Comparison of ENCODE assay signal across 1 cellular context in the genomic region with DNA sequence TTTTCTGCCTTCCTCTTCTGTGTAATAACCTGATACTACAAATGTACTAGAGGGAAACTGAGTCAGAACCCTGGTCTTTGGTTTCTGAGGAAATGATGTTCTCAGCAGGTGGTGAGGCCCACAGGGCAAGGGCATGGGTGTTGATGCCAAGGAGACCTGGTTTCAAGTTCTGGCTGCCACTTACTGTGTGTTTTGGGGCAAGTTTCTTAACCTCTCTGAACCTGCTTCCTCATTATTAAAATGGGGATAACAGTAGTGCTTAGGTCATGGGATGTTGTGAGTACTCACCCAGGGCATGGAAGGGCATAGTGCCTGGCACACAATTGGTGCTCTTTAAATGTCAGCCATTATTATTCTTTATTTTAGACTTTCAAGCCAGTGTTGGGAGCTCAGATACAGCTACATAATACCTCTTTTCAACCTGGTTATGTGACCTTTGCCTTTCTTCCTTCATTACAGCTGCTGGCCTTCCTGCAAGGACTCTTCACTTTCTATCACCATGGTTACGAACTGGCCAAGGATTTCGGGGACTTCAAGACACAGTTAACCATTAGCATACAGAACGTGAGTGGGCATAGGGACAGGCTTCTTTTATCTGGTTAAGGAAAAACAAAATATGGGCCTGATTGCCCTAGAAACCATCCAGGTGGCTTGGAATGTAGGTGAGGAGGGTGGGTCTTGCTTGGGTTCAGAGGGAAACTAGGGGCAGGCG.
TF ChIP-seq lines count a peak whose summit lies in the region.

No MANE protein-coding gene starts in this region.

TF ChIP-seq in IMR-90, 13 proteins besides CTCF, POLR2A, EP300 and RAD21:
- no peak for TF ChIP-seq BHLHE40 (IDR thresholded peaks at IDR 0.05; ENCODE audit: low read depth, low read length)
- TF ChIP-seq, protein P1, sequence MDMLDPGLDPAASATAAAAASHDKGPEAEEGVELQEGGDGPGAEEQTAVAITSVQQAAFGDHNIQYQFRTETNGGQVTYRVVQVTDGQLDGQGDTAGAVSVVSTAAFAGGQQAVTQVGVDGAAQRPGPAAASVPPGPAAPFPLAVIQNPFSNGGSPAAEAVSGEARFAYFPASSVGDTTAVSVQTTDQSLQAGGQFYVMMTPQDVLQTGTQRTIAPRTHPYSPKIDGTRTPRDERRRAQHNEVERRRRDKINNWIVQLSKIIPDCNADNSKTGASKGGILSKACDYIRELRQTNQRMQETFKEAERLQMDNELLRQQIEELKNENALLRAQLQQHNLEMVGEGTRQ (IDR thresholded peaks at IDR 0.05; ENCODE audit: low read depth, low read length) = no peak
- TF ChIP-seq FOS (IDR thresholded peaks at IDR 0.05; ENCODE audit: low read depth, low read length) = no peak
- TF ChIP-seq MXI1 (IDR thresholded peaks at IDR 0.05; ENCODE audit: borderline replicate concordance, low read depth, low read length) = no peak
- TF ChIP-seq RFX5 (IDR thresholded peaks at IDR 0.05; ENCODE audit: low read depth, low read length) = no peak
- no peak for TF ChIP-seq CEBPB (IDR thresholded peaks at IDR 0.05; ENCODE audit: low read depth, low read length)
- TF ChIP-seq SMC3 (IDR thresholded peaks at IDR 0.05; ENCODE audit: low read depth, low read length) = no peak
- TF ChIP-seq MAFK (IDR thresholded peaks at IDR 0.05; ENCODE audit: low read depth, low read length) = no peak
- TF ChIP-seq, protein P2, sequence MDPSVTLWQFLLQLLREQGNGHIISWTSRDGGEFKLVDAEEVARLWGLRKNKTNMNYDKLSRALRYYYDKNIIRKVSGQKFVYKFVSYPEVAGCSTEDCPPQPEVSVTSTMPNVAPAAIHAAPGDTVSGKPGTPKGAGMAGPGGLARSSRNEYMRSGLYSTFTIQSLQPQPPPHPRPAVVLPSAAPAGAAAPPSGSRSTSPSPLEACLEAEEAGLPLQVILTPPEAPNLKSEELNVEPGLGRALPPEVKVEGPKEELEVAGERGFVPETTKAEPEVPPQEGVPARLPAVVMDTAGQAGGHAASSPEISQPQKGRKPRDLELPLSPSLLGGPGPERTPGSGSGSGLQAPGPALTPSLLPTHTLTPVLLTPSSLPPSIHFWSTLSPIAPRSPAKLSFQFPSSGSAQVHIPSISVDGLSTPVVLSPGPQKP (IDR thresholded peaks at IDR 0.05; ENCODE audit: borderline replicate concordance, low read depth, low read length) = no peak
- no peak for TF ChIP-seq RCOR1 (IDR thresholded peaks at IDR 0.05; ENCODE audit: insufficient replicate concordance, low read length)
- no peak for TF ChIP-seq MAZ (IDR thresholded peaks at IDR 0.05; ENCODE audit: borderline replicate concordance, low read depth, low read length)
- TF ChIP-seq NFE2L2 (IDR thresholded peaks at IDR 0.05; ENCODE audit: low read depth, low read length) = no peak
- TF ChIP-seq CHD1 (IDR thresholded peaks at IDR 0.05; ENCODE audit: low read depth, low read length) = no peak
